In genomic region chr7:104983620-104984539, GRCh38 we compare ENCODE assay signal across 8 cellular contexts. TPM values are rescaled to one million over a fixed set of nuclear protein-coding genes. Genes with fewer than 3 reads are reported as not detected.
A peak's percentile ranks its signal among the peaks of the same experiment; 100 is the strongest.
DNase-seq lines count a peak whose midpoint lies in the region; ATAC-seq, FAIRE-seq and TF ChIP-seq lines count a peak whose summit lies in the region.

No MANE protein-coding gene starts in this region.

- H3K27ac ChIP-seq in OCI-LY7 (ENCODE audit: low read depth, low read length, poor library complexity, severe bottlenecking) (peak overlapping the region; percentile 80), esophagus (ENCODE audit: low read depth in 2 of 2, low read length in 1 of 2) (peak overlapping the region; percentile 95 to 97), muscle layer of duodenum (ENCODE audit: low read length) (peak overlapping the region; percentile 99)

- H3K27me3 ChIP-seq in esophagus (ENCODE audit: control insufficient read depth in 1 of 2, insufficient read depth in 2 of 2, low read length in 2 of 2): no peaks in the 10 kb centered on the region
- H3K27me3 ChIP-seq in muscle layer of duodenum (ENCODE audit: low read depth, low read length): no peaks in the 10 kb centered on the region

- H4K20me1 ChIP-seq in OCI-LY7 (ENCODE audit: insufficient read depth, low read length): peaks cover 26% of the 10 kb centered on the region; the same call in 1 of the 2 replicates

- peak overlapping the region; percentile 41 for H2AFZ ChIP-seq in OCI-LY7 (ENCODE audit: low read length)

- H3K9me2 ChIP-seq in OCI-LY7 (ENCODE audit: insufficient read depth, low read length): no peaks in the 10 kb centered on the region

- ATAC-seq in GM21367 (IDR thresholded peaks at IDR 0.05; ENCODE audit: unreplicated experiment): peak; percentile 86

- POLR2A ChIA-PET in OCI-LY7 (lab: Charles Lee): interaction anchor here (0.6 to 4.8 kb wide), 8 partner anchors 11 to 58 kb away, joined by 3 to 32 read pairs (median 4); no protein-coding TSS in a partner anchor

- peaks cover 33% of the 10 kb centered on the region for H3K79me2 ChIP-seq in OCI-LY7 (ENCODE audit: insufficient read depth, low read depth, low read length)

- CTCF ChIA-PET in OCI-LY7 (lab: Charles Lee; ENCODE audit: unreplicated experiment): interaction anchor here (0.6 to 1.0 kb wide), 5 partner anchors 18 to 207 kb away, joined by 3 to 4 read pairs (median 3); no protein-coding TSS in a partner anchor

- DNase-seq in DMS 273 (lab: John Stamatoyannopoulos, UW; ENCODE audit: unreplicated experiment): peak; percentile 97
- DNase-seq in HTR-8/SVneo (ENCODE audit: insufficient read length, low spot score): peak; percentile 74
- peak; percentile 84 for DNase-seq in OCI-LY7 (ENCODE audit: low spot score)
- DNase-seq in activated T-cell treated with anti-CD3 and anti-CD28 coated beads for 48 hours (ENCODE audit: low read depth): peak; percentile 83
- DNase-seq in stimulated activated CD8-positive, alpha-beta memory T cell treated with anti-CD3 and anti-CD28 coated beads, Interleukin-7, amount 100 ng/mL, for 4 hours (ENCODE audit: low read depth in 2 of 2): peak; percentile 69 to 75

- H3K4me2 ChIP-seq in OCI-LY7 (ENCODE audit: low read length): peak overlapping the region; percentile 90

- H3K36me3 ChIP-seq in OCI-LY7 (ENCODE audit: insufficient read depth, low read length) (peaks cover 39% of the 10 kb centered on the region), esophagus (ENCODE audit: control insufficient read depth in 2 of 2, insufficient read depth in 2 of 2, low read length in 1 of 2) (peaks cover under 1 to 2% of the 10 kb centered on the region in 2 donors), muscle layer of duodenum (ENCODE audit: control insufficient read depth in 1 of 2, insufficient read depth in 2 of 2, low read length in 2 of 2) (peaks cover 0 to 8% of the 10 kb centered on the region in 2 donors)

- peak overlapping the region; percentile 72 for H3K4me3 ChIP-seq in OCI-LY7 (ENCODE audit: low read depth, low read length, poor library complexity, severe bottlenecking)
- peak overlapping the region; percentile 55 to 77 for H3K4me3 ChIP-seq in esophagus (ENCODE audit: low read depth in 1 of 2, low read length in 2 of 2)
- peak overlapping the region; percentile 57 to 84 for H3K4me3 ChIP-seq in muscle layer of duodenum (ENCODE audit: low read depth in 1 of 2, low read length in 2 of 2)

- intact Hi-C loops in OCI-LY7 (cut with micrococcal nuclease; ENCODE audit: unreplicated experiment): loop anchor here (1.0 to 5.0 kb wide), 4 partner anchors 29 to 605 kb away; no protein-coding TSS in a partner anchor

- TSS peak; percentile 81 for BruUV-seq in OCI-LY7 (replicated peaks; lab: Mats Ljungman, UMichigan)

- FAIRE-seq in HTR-8/SVneo (lab: Jason Lieb, UNC): no peak

- WGBS in esophagus, 2 donors: 0 to 1% methylated on average over 61 to 62 of the region's 62 CpGs

- peak; percentile 65 for TF ChIP-seq CTCF in OCI-LY7 (conservative IDR thresholded peaks at IDR 0.05; ENCODE audit: low read length)

- no peaks in the 10 kb centered on the region for H3K9me3 ChIP-seq in OCI-LY7 (ENCODE audit: low read length)
- H3K9me3 ChIP-seq in esophagus (ENCODE audit: control insufficient read depth in 2 of 2, insufficient read depth in 1 of 2, low read depth in 1 of 2, low read length in 1 of 2): no peaks in the 10 kb centered on the region
- no peaks in the 10 kb centered on the region for H3K9me3 ChIP-seq in muscle layer of duodenum (ENCODE audit: control insufficient read depth in 1 of 2, low read length in 2 of 2)

- H3K4me1 ChIP-seq in OCI-LY7 (ENCODE audit: insufficient read depth, low read length, poor library complexity, severe bottlenecking): peaks cover 83% of the 10 kb centered on the region
- peaks cover 3 to 7% of the 10 kb centered on the region in 2 donors for H3K4me1 ChIP-seq in esophagus (ENCODE audit: control insufficient read depth in 2 of 2, insufficient read depth in 2 of 2, low read length in 1 of 2)
- peaks cover 32 to 41% of the 10 kb centered on the region in 2 donors for H3K4me1 ChIP-seq in muscle layer of duodenum (ENCODE audit: control insufficient read depth in 1 of 2, insufficient read depth in 2 of 2, low read length in 2 of 2)

RNA-seq across cellular contexts. Expression of gene KMT2E, which starts 30.1 kb away (rescaled TPM):
- 50.1 and 52.5 TPM in 2 replicates for total RNA-seq in OCI-LY7 (2014; rRNA removed; shearing (Covaris generic))
- total RNA-seq in OCI-LY7 (2022): 68.0 and 72.8 TPM in 2 replicates
- polyA plus RNA-seq in esophagus: 10 to 100 TPM; 10.8 to 15.0 TPM

Comparison
In these comparisons a context has a peak if more than half of its experiments do, and no peak if none do; other contexts are left out.
1. Peak in every context shown above with its lines: DNase-seq, ATAC-seq, H3K4me3 ChIP-seq and H3K27ac ChIP-seq.